ENCODE assay signal across 23 cellular contexts in the genomic region with DNA sequence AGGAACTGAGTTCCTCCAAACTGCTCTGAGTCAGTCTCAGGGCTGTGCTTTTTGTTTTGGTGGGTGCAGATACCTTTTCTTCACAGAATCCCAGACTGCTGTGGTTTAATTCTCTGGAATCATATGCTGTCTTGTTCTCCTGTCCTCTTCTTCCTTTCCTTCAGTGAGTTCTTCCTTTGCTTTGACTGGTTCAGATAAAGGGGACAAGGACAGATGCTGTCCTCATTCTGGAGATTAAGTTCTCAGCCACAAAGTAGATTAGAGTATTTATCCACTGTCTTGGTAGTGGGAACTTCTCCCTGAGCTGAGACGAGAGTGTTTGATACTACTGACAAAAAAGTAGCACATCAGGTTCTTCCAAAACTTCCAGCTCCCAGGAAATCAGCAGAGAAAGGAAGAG. TPM values are rescaled to one million over a fixed set of nuclear protein-coding genes. Genes with fewer than 3 reads are reported as not detected.
DNase-seq lines count a peak whose midpoint lies in the region; ATAC-seq and TF ChIP-seq lines count a peak whose summit lies in the region.
"Had no signal": no experiment of that assay in that cellular context is flagged by ENCODE, and none has a peak within 500 bp of the region (broad histone marks: within the 10 kb centered on the region; RNA-seq: fewer than 3 reads in every experiment).

No MANE protein-coding gene starts in this region.

- H3K79me2 ChIP-seq in SK-N-SH (ENCODE audit: insufficient read depth), result peaks cover 99% of the 10 kb centered on the region

- H3K4me1 ChIP-seq in endodermal cell (ENCODE audit: control insufficient read depth, insufficient read depth, low read length), result peaks cover 30% of the 10 kb centered on the region
- H3K4me1 ChIP-seq in suprapubic skin, result peaks cover 39% of the 10 kb centered on the region
- no peaks in the 10 kb centered on the region; a peak in 1 of 4 replicates for H3K4me1 ChIP-seq in SK-N-SH (ENCODE audit: control insufficient read depth in 1 of 2, insufficient read depth in 2 of 2, low read depth in 1 of 2, low read length in 1 of 2)
- H3K4me1 ChIP-seq: psoas muscle had no signal

- ATAC-seq in activated naive CD8-positive, alpha-beta T cell treated with anti-CD3 and anti-CD28 coated beads, Interleukin-2, amount 50 U/mL, for 24 hours, result no peak
- ATAC-seq: HCT116; psoas muscle; stimulated activated memory B cell treated with anti-CD40 and anti-IgM and Interleukin-4, amounts not matched to agents 10 μg/mL and 1 μg/mL and 100 μg/mL, for 72 hours had no signal

- 44 to 82% methylated on average over 1 of the region's 1 CpG for WGBS in endodermal cell (ENCODE audit: insufficient coverage in 1 of 2, insufficient read length in 1 of 2), 2 experiments
- WGBS in suprapubic skin, result 56% methylated on average over 1 of the region's 1 CpG
- WGBS in SK-N-SH (ENCODE audit: low lambda C conversion rate), result 96% methylated on average over 1 of the region's 1 CpG

- POLR2A ChIA-PET in SK-N-SH (lab: Yijun Ruan, JAX), result no interaction called here

- no peak for TF ChIP-seq RAD21 in SK-N-SH (IDR thresholded peaks at IDR 0.05; ENCODE audit: low read length)

- H3K27ac ChIP-seq in endodermal cell (ENCODE audit: low read depth, low read length), result no peak overlapping the region
- H3K27ac ChIP-seq in suprapubic skin, result peak overlapping the region; percentile 91
- H3K27ac ChIP-seq in SK-N-SH (ENCODE audit: low read depth in 2 of 2, low read length in 1 of 2), result no peak overlapping the region
- H3K27ac ChIP-seq: C4-2B, psoas muscle, SJSA1, thoracic aorta had no signal

- H3K4me2 ChIP-seq in SK-N-SH, result no peak overlapping the region

- H3K4me3 ChIP-seq in endodermal cell (ENCODE audit: low read length) (peak overlapping the region; percentile 73), suprapubic skin (no peak overlapping the region), SK-N-SH (ENCODE audit: low read depth in 2 of 2, low read length in 1 of 2) (no peak overlapping the region)
- H3K4me3 ChIP-seq: mucosa of descending colon, psoas muscle, SJSA1, thoracic aorta had no signal

- no peaks in the 10 kb centered on the region for H3K9me2 ChIP-seq in SK-N-SH

- no peaks in the 10 kb centered on the region for H3K27me3 Mint-ChIP-seq in activated naive CD8-positive, alpha-beta T cell
- H3K27me3 Mint-ChIP-seq in activated naive CD8-positive, alpha-beta T cell treated with anti-CD3 and anti-CD28 coated beads, Interleukin-2, amount 50 U/mL, for 24 hours, result no peaks in the 10 kb centered on the region
- no peaks in the 10 kb centered on the region for H3K27me3 Mint-ChIP-seq in endodermal cell (ENCODE audit: insufficient read depth)
- H3K27me3 Mint-ChIP-seq: activated B cell treated with CpG ODN at 0.5 μM for 24 hours; stimulated activated memory B cell treated with anti-CD40 and anti-IgM and Interleukin-4, amounts not matched to agents 10 μg/mL and 1 μg/mL and 100 μg/mL, for 72 hours had no signal

- TF ChIP-seq POLR2A in suprapubic skin (IDR thresholded peaks at IDR 0.05), result no peak

- H3K9ac ChIP-seq in endodermal cell (ENCODE audit: extremely low read depth, low read length, poor library complexity, severe bottlenecking) (no peak overlapping the region), SK-N-SH (no peak overlapping the region)

- CTCF ChIA-PET in SK-N-SH (lab: Yijun Ruan, JAX), result interaction anchor here (0.6 to 1.0 kb wide), 2 partner anchors 120 to 262 kb away, joined by 3 read pairs; no protein-coding TSS in a partner anchor

- no peak for TF ChIP-seq CTCF in endodermal cell (conservative IDR thresholded peaks at IDR 0.05)
- no peak for TF ChIP-seq CTCF in suprapubic skin (IDR thresholded peaks at IDR 0.05)
- no peak for TF ChIP-seq CTCF in SK-N-SH (IDR thresholded peaks at IDR 0.05)

- no peaks in the 10 kb centered on the region for H3F3A ChIP-seq in SK-N-SH (replicated peaks; ENCODE audit: insufficient read depth)

- H3K4me1 Mint-ChIP-seq in activated naive CD8-positive, alpha-beta T cell (ENCODE audit: low read depth), result peaks cover 52% of the 10 kb centered on the region
- peaks cover 42% of the 10 kb centered on the region for H3K4me1 Mint-ChIP-seq in activated naive CD8-positive, alpha-beta T cell treated with anti-CD3 and anti-CD28 coated beads, Interleukin-2, amount 50 U/mL, for 24 hours
- peaks cover 32% of the 10 kb centered on the region for H3K4me1 Mint-ChIP-seq in endodermal cell

- H3K9me3 ChIP-seq in endodermal cell (ENCODE audit: control insufficient read depth, low read length) (no peaks in the 10 kb centered on the region), suprapubic skin (no peaks in the 10 kb centered on the region), SK-N-SH (no peaks in the 10 kb centered on the region)
- H3K9me3 ChIP-seq: mucosa of descending colon, psoas muscle, SJSA1, thoracic aorta had no signal

- no peak for DNase-seq in activated naive CD8-positive, alpha-beta T cell treated with anti-CD3 and anti-CD28 coated beads, Interleukin-2, amount 50 U/mL, for 24 hours
- DNase-seq in OCI-M1 (lab: John Stamatoyannopoulos, UW) (peak; percentile 43), endodermal cell (no peak), suprapubic skin (ENCODE audit: low spot score in 2 of 2) (no peak), SK-N-SH (no peak), SKM-1 treated with dmso at 0.1 percent for 144 hours (lab: John Stamatoyannopoulos, UW; ENCODE audit: unreplicated experiment) (no peak), HPDE6-E6E7 (ENCODE audit: extremely low spot score) (no peak)
- DNase-seq: activated B cell treated with CpG ODN at 0.5 μM for 24 hours; amniotic stem cell; DMS153; MM.1S; mucosa of descending colon; NCI-H1417 treated with DMSO at 0.1 percent for 48 hours; NCI-H510A; psoas muscle; stimulated activated CD4-positive, alpha-beta T cell treated with anti-CD3 and anti-CD28 coated beads, Interleukin-2, amount 100 ng/mL, for 24 hours; T-helper 2 cell had no signal

- peak overlapping the region; percentile 75 for H3K27ac Mint-ChIP-seq in activated naive CD8-positive, alpha-beta T cell
- H3K27ac Mint-ChIP-seq in activated naive CD8-positive, alpha-beta T cell treated with anti-CD3 and anti-CD28 coated beads, Interleukin-2, amount 50 U/mL, for 24 hours, result no peak overlapping the region
- H3K27ac Mint-ChIP-seq in endodermal cell, result peak overlapping the region; percentile 57
- H3K27ac Mint-ChIP-seq: activated B cell treated with CpG ODN at 0.5 μM for 24 hours had no signal

- no peaks in the 10 kb centered on the region for H3K27me3 ChIP-seq in endodermal cell (ENCODE audit: control insufficient read depth, insufficient read depth, low read length, poor library complexity, severe bottlenecking)
- H3K27me3 ChIP-seq in suprapubic skin, result no peaks in the 10 kb centered on the region
- no peaks in the 10 kb centered on the region for H3K27me3 ChIP-seq in SK-N-SH (ENCODE audit: insufficient read depth)
- H3K27me3 ChIP-seq: SJSA1 had no signal

- H3K9me3 Mint-ChIP-seq in activated naive CD8-positive, alpha-beta T cell (ENCODE audit: low read depth), result no peaks in the 10 kb centered on the region
- H3K9me3 Mint-ChIP-seq in activated naive CD8-positive, alpha-beta T cell treated with anti-CD3 and anti-CD28 coated beads, Interleukin-2, amount 50 U/mL, for 24 hours, result no peaks in the 10 kb centered on the region
- H3K9me3 Mint-ChIP-seq in endodermal cell, result no peaks in the 10 kb centered on the region
- H3K9me3 Mint-ChIP-seq: activated B cell treated with CpG ODN at 0.5 μM for 24 hours; stimulated activated memory B cell treated with anti-CD40 and anti-IgM and Interleukin-4, amounts not matched to agents 10 μg/mL and 1 μg/mL and 100 μg/mL, for 72 hours had no signal

- no peak overlapping the region for H2AFZ ChIP-seq in SK-N-SH (ENCODE audit: low read depth)

- H3K36me3 ChIP-seq in endodermal cell (ENCODE audit: control insufficient read depth, insufficient read depth, low read length) (peaks cover 58% of the 10 kb centered on the region), suprapubic skin (peaks cover 51% of the 10 kb centered on the region), SK-N-SH (replicated peaks in 1 of 2; ENCODE audit: control insufficient read depth in 1 of 2, insufficient read depth in 2 of 2, low read length in 1 of 2) (peaks cover 30 to 43% of the 10 kb centered on the region in 2 experiments)

- peaks cover 14% of the 10 kb centered on the region for H3K36me3 Mint-ChIP-seq in activated naive CD8-positive, alpha-beta T cell
- H3K36me3 Mint-ChIP-seq in activated naive CD8-positive, alpha-beta T cell treated with anti-CD3 and anti-CD28 coated beads, Interleukin-2, amount 50 U/mL, for 24 hours (ENCODE audit: low read depth), result peaks cover 44% of the 10 kb centered on the region
- H3K36me3 Mint-ChIP-seq in endodermal cell (ENCODE audit: low read depth), result peaks cover 51% of the 10 kb centered on the region

- H3K4me3 Mint-ChIP-seq in activated naive CD8-positive, alpha-beta T cell, result no peak overlapping the region
- H3K4me3 Mint-ChIP-seq in activated naive CD8-positive, alpha-beta T cell treated with anti-CD3 and anti-CD28 coated beads, Interleukin-2, amount 50 U/mL, for 24 hours, result no peak overlapping the region
- H3K4me3 Mint-ChIP-seq in endodermal cell, result peak overlapping the region; percentile 5
- H3K4me3 Mint-ChIP-seq: activated B cell treated with CpG ODN at 0.5 μM for 24 hours; stimulated activated memory B cell treated with anti-CD40 and anti-IgM and Interleukin-4, amounts not matched to agents 10 μg/mL and 1 μg/mL and 100 μg/mL, for 72 hours had no signal

- TF ChIP-seq EP300 in suprapubic skin (IDR thresholded peaks at IDR 0.05) (no peak), SK-N-SH (IDR thresholded peaks at IDR 0.05; ENCODE audit: borderline replicate concordance in 1 of 2, low read depth in 1 of 2, low read length in 1 of 2) (no peak)

- peaks cover 43% of the 10 kb centered on the region for H4K20me1 ChIP-seq in SK-N-SH (ENCODE audit: insufficient read depth)

RNA-seq across cellular contexts. Expression of a gene that starts 13.3 kb away (rescaled TPM):
- total RNA-seq in endodermal cell (10 to 100 TPM; 70.7 to 77.1 TPM), suprapubic skin (10 to 100 TPM; 61.7 to 93.9 (median 87.6) TPM)
- 30.5 TPM for polyA plus RNA-seq in endodermal cell (2013, experiment 1 of 2)
- polyA plus RNA-seq in endodermal cell (2013, experiment 2 of 2), result 31.6 TPM
- polyA plus RNA-seq in SK-N-SH (2012; rRNA removed), result 46.6 and 54.8 TPM in 2 replicates
- 25.0 and 35.9 TPM in 2 replicates for polyA plus RNA-seq in SK-N-SH (2012; cell fraction: cytosol; rRNA removed)
- polyA plus RNA-seq in SK-N-SH (2012; cell fraction: nucleus; rRNA removed), result 40.9 and 62.8 TPM in 2 replicates

RNA-seq across cellular contexts. Expression of a gene that starts 23.6 kb away (rescaled TPM):
- total RNA-seq in endodermal cell (10 to 100 TPM; 23.7 to 25.2 TPM), suprapubic skin (10 to 100 TPM in 3 of 4 donors, 1 to 10 TPM in 1; 8.5 to 24.4 (median 20.9) TPM)
- 17.7 TPM for polyA plus RNA-seq in endodermal cell (2013, experiment 1 of 2)
- 15.0 TPM for polyA plus RNA-seq in endodermal cell (2013, experiment 2 of 2)
- polyA plus RNA-seq in SK-N-SH (2012; rRNA removed), result 18.1 and 25.8 TPM in 2 replicates
- 20.0 and 22.9 TPM in 2 replicates for polyA plus RNA-seq in SK-N-SH (2012; cell fraction: cytosol; rRNA removed)
- 14.7 and 19.9 TPM in 2 replicates for polyA plus RNA-seq in SK-N-SH (2012; cell fraction: nucleus; rRNA removed)

RNA-seq across cellular contexts. Expression of a gene that starts 30.8 kb away (rescaled TPM):
- total RNA-seq in endodermal cell, result 10 to 100 TPM; 18.5 TPM
- 30.2 TPM for polyA plus RNA-seq in endodermal cell (2013, experiment 1 of 2)
- 28.0 TPM for polyA plus RNA-seq in endodermal cell (2013, experiment 2 of 2)
- total RNA-seq in suprapubic skin, result 10 to 100 TPM; 29.2 to 43.5 (median 32.7) TPM
- polyA plus RNA-seq in SK-N-SH (2012; rRNA removed), result 35.2 and 38.7 TPM in 2 replicates
- 32.2 and 33.1 TPM in 2 replicates for polyA plus RNA-seq in SK-N-SH (2012; cell fraction: cytosol; rRNA removed)
- polyA plus RNA-seq in SK-N-SH (2012; cell fraction: nucleus; rRNA removed), result 37.6 and 38.1 TPM in 2 replicates

RNA-seq across cellular contexts. Expression of a gene that starts 31.2 kb away (rescaled TPM):
- total RNA-seq in endodermal cell (10 to 100 TPM; 67.6 to 79.2 TPM), suprapubic skin (10 to 100 TPM; 36.9 to 67.7 (median 55.0) TPM)
- 72.3 TPM for polyA plus RNA-seq in endodermal cell (2013, experiment 1 of 2)
- 62.6 TPM for polyA plus RNA-seq in endodermal cell (2013, experiment 2 of 2)
- polyA plus RNA-seq in SK-N-SH (2012; rRNA removed), result 88.6 and 94.6 TPM in 2 replicates
- polyA plus RNA-seq in SK-N-SH (2012; cell fraction: cytosol; rRNA removed), result 82.1 and 93.4 TPM in 2 replicates
- polyA plus RNA-seq in SK-N-SH (2012; cell fraction: nucleus; rRNA removed), result 99.7 and 117 TPM in 2 replicates

RNA-seq across cellular contexts. Expression of a gene that starts 31.5 kb away (rescaled TPM):
- total RNA-seq in endodermal cell (not detected), suprapubic skin (1 to 10 TPM; 1.2 to 3.6 (median 1.5) TPM)
- 2.8 TPM for polyA plus RNA-seq in endodermal cell (2013, experiment 1 of 2)
- 2.0 TPM for polyA plus RNA-seq in endodermal cell (2013, experiment 2 of 2)
- polyA plus RNA-seq in SK-N-SH (2012; rRNA removed), result 2.3 and 2.4 TPM in 2 replicates
- polyA plus RNA-seq in SK-N-SH (2012; cell fraction: cytosol; rRNA removed), result 1.0 and 1.1 TPM in 2 replicates
- polyA plus RNA-seq in SK-N-SH (2012; cell fraction: nucleus; rRNA removed), result 9.9 and 10.5 TPM in 2 replicates
- total RNA-seq: activated B cell treated with CpG ODN at 0.5 μM for 24 hours, SJSA1 had no signal
